10 cellular contexts compared by ENCODE assay signal in genomic region chr1:94866178-94866822, GRCh38. TPM values are rescaled to one million over a fixed set of nuclear protein-coding genes. Genes with fewer than 3 reads are reported as not detected.
DNase-seq lines count a peak whose midpoint lies in the region; ATAC-seq and TF ChIP-seq lines count a peak whose summit lies in the region.
"Had no signal": no experiment of that assay in that cellular context is flagged by ENCODE, and none has a peak within 500 bp of the region (broad histone marks: within the 10 kb centered on the region; RNA-seq: fewer than 3 reads in every experiment).

No MANE protein-coding gene starts in this region.

- DNase-seq in NCI-H2107 treated with DMSO at 0.1 percent for 48 hours (lab: John Stamatoyannopoulos, UW; ENCODE audit: unreplicated experiment) (peak; percentile 87), NCI-H2107 (lab: John Stamatoyannopoulos, UW) (no peak), midbrain (lab: John Stamatoyannopoulos, UW) (peak; percentile 19), testis (no peak), hippocampal formation (lab: John Stamatoyannopoulos, UW) (no peak), ureter (ENCODE audit: low spot score) (no peak)
- DNase-seq: activated naive CD4-positive, alpha-beta T cell; stimulated activated CD4-positive, alpha-beta T cell treated with anti-CD3 and anti-CD28 coated beads, Interleukin-4, amount 100 ng/mL, for 1 hour had no signal

- intact Hi-C loops in testis (cut with DNase I; ENCODE audit: low total_unique reads): no loop called here

- no peaks in the 10 kb centered on the region for H3K9me3 ChIP-seq in testis

- no peak overlapping the region for H3K4me3 ChIP-seq in testis

- ATAC-seq in HG02981 (IDR thresholded peaks at IDR 0.05; ENCODE audit: unreplicated experiment): no peak

- no peaks in the 10 kb centered on the region for H3K36me3 Mint-ChIP-seq in brain

- TF ChIP-seq CTCF in brain (conservative IDR thresholded peaks at IDR 0.05): no peak
- TF ChIP-seq CTCF in testis (IDR thresholded peaks at IDR 0.05): no peak

- peaks cover 0 to 3% (median 0%) of the 10 kb centered on the region in 5 experiments for H3K9me3 Mint-ChIP-seq in brain

- peak overlapping the region in 3 of 5 experiments; percentile 10 to 77 (median 42) for H3K4me3 Mint-ChIP-seq in brain

- peak overlapping the region; percentile 60 to 99 (median 91) for H3K27ac Mint-ChIP-seq in brain

- H3K27me3 Mint-ChIP-seq in brain: no peaks in the 10 kb centered on the region

- H3K27me3 ChIP-seq in testis: no peaks in the 10 kb centered on the region

- peaks cover 71% of the 10 kb centered on the region for H3K4me1 Mint-ChIP-seq in brain

- no peak for TF ChIP-seq POLR2A in testis (IDR thresholded peaks at IDR 0.05)

- peak overlapping the region; percentile 20 to 87 for H3K27ac ChIP-seq in testis

- H3K4me1 ChIP-seq in testis: peaks cover 14% of the 10 kb centered on the region

- 73 to 78% methylated on average over 4 of the region's 4 CpGs for WGBS in testis, 2 donors

- no peaks in the 10 kb centered on the region for H3K36me3 ChIP-seq in testis (ENCODE audit: low read depth, missing control alignments)

RNA-seq across cellular contexts. Expression of gene SLC44A3, which starts 46.1 kb away (rescaled TPM):
- polyA plus RNA-seq in brain (ENCODE audit: insufficient read depth, low read depth, low replicate concordance) (3.9 TPM), testis (ENCODE audit: insufficient read depth, low read depth, low replicate concordance) (6.4 TPM)
- total RNA-seq in testis (1 to 10 TPM; 2.7 to 3.4 TPM), ureter (72.1 TPM)

Comparison
In these comparisons a context has a peak if more than half of its experiments do, and no peak if none do; other contexts are left out.
1. DNase-seq: peak in NCI-H2107 treated with DMSO at 0.1 percent for 48 hours (single experiment) and midbrain (single experiment); none in NCI-H2107 (single experiment), testis (single experiment), hippocampal formation (0 of 2) and ureter (single experiment).
2. RNA of gene SLC44A3, which starts 46.1 kb away (total RNA-seq): 72.1 TPM in ureter (single experiment); 2.7 to 3.4 TPM in testis; every median in the first group is over 10 times any median in the second.